ENCODE assay signal across 1 cellular context in the genomic region with DNA sequence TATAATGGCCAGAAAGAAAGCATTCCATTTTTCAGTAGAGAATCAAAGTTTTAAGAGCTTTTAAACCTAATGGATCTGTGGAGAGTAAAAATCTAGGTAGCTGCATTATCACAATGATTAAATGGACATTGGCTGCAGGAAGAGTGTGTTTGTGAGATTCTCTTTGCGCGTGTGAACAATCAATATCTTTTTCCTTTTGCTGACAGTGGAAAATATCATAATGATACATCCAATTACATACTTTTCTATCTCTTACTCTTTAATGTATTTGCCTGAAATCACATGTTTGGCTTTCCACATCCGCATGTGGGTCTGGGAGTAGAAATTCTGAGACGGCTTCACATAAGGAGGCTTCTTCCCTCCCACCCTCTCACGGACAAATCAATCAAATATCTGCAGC.
TF ChIP-seq lines count a peak whose summit lies in the region.

No MANE protein-coding gene starts in this region.

TF ChIP-seq in SK-N-SH, 30 proteins besides CTCF, POLR2A, EP300 and RAD21 (continued from another document):
- TF ChIP-seq, protein P1, sequence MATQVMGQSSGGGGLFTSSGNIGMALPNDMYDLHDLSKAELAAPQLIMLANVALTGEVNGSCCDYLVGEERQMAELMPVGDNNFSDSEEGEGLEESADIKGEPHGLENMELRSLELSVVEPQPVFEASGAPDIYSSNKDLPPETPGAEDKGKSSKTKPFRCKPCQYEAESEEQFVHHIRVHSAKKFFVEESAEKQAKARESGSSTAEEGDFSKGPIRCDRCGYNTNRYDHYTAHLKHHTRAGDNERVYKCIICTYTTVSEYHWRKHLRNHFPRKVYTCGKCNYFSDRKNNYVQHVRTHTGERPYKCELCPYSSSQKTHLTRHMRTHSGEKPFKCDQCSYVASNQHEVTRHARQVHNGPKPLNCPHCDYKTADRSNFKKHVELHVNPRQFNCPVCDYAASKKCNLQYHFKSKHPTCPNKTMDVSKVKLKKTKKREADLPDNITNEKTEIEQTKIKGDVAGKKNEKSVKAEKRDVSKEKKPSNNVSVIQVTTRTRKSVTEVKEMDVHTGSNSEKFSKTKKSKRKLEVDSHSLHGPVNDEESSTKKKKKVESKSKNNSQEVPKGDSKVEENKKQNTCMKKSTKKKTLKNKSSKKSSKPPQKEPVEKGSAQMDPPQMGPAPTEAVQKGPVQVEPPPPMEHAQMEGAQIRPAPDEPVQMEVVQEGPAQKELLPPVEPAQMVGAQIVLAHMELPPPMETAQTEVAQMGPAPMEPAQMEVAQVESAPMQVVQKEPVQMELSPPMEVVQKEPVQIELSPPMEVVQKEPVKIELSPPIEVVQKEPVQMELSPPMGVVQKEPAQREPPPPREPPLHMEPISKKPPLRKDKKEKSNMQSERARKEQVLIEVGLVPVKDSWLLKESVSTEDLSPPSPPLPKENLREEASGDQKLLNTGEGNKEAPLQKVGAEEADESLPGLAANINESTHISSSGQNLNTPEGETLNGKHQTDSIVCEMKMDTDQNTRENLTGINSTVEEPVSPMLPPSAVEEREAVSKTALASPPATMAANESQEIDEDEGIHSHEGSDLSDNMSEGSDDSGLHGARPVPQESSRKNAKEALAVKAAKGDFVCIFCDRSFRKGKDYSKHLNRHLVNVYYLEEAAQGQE (IDR thresholded peaks at IDR 0.05; ENCODE audit: low read depth, low read length) = no peak
- TF ChIP-seq, protein P2, sequence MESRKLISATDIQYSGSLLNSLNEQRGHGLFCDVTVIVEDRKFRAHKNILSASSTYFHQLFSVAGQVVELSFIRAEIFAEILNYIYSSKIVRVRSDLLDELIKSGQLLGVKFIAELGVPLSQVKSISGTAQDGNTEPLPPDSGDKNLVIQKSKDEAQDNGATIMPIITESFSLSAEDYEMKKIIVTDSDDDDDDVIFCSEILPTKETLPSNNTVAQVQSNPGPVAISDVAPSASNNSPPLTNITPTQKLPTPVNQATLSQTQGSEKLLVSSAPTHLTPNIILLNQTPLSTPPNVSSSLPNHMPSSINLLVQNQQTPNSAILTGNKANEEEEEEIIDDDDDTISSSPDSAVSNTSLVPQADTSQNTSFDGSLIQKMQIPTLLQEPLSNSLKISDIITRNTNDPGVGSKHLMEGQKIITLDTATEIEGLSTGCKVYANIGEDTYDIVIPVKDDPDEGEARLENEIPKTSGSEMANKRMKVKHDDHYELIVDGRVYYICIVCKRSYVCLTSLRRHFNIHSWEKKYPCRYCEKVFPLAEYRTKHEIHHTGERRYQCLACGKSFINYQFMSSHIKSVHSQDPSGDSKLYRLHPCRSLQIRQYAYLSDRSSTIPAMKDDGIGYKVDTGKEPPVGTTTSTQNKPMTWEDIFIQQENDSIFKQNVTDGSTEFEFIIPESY (IDR thresholded peaks at IDR 0.05; ENCODE audit: borderline replicate concordance, low read depth) = no peak
- TF ChIP-seq ELF1 (IDR thresholded peaks at IDR 0.05) (no peak), NFIC (IDR thresholded peaks at IDR 0.05; ENCODE audit: borderline replicate concordance) (no peak), CHD2 (IDR thresholded peaks at IDR 0.05; ENCODE audit: low read length, partially characterized antibody) (no peak), MAX (IDR thresholded peaks at IDR 0.05; ENCODE audit: low read depth) (no peak), GATA2 (CRISPR knock-in tag; IDR thresholded peaks at IDR 0.05) (no peak), FOXM1 (IDR thresholded peaks at IDR 0.05; ENCODE audit: low read depth) (no peak), RFX5 (IDR thresholded peaks at IDR 0.05; ENCODE audit: low read length) (no peak), MXI1 (IDR thresholded peaks at IDR 0.05; ENCODE audit: low read depth, low read length) (no peak), GABPA (IDR thresholded peaks at IDR 0.05; ENCODE audit: low read depth) (no peak), NRF1 (IDR thresholded peaks at IDR 0.05; ENCODE audit: low read depth, low read length) (no peak), TCF12 (IDR thresholded peaks at IDR 0.05) (no peak)
- TF ChIP-seq, protein P3, sequence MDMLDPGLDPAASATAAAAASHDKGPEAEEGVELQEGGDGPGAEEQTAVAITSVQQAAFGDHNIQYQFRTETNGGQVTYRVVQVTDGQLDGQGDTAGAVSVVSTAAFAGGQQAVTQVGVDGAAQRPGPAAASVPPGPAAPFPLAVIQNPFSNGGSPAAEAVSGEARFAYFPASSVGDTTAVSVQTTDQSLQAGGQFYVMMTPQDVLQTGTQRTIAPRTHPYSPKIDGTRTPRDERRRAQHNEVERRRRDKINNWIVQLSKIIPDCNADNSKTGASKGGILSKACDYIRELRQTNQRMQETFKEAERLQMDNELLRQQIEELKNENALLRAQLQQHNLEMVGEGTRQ (IDR thresholded peaks at IDR 0.05; ENCODE audit: borderline replicate concordance, low read depth, low read length) = no peak
TF ChIP-seq in SK-N-SH: peak in this region for 0.
